13 cellular contexts compared by ENCODE assay signal in the genomic region with DNA sequence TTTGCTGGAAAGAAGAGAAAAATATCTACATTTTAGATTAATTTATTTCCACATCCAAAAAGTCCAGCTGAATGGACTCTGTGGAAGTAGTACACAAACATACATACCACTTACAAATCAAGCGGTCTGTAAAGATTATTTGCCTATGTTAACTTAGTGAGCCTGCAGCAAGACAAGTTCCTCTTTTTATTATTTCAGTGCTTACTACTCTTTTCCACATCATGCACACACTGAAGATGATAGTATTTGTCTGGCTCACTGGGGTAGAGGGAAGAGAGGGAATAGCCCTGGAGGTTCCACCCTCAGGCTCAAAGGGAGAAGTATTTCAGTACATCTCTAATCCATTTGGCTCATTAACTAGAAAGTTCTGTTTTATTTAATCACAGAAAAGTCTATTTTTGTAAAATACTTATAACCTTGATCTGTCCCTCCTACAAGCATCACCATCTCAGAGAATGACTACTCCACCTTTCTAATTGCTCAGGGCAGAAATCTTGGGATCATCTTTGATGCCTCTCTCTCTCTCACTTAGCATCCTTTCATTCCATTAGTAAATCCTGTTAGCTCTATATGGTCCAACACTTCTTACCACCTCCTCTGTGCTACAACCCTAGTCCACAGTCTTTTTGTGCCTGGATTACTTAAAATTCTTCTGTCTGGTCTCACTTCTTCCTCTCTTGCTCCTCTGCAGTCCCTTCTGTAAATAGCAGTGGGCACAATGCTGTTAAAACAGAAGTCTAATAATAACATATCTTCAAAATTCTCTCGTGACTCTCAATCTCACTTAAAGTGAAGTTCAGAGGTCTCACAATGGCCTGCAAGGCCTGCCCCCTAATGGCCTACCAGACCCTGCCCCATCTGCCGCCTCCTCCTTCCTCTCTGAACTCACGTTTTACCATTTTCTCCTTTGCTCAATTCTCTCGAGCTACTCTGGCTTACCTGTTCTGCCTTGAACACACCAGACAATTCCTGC.
A peak's percentile ranks its signal among the peaks of the same experiment; 100 is the strongest.
DNase-seq lines count a peak whose midpoint lies in the region; ATAC-seq and TF ChIP-seq lines count a peak whose summit lies in the region.
"Had no signal": no experiment of that assay in that cellular context is flagged by ENCODE, and none has a peak within 500 bp of the region (broad histone marks: within the 10 kb centered on the region; RNA-seq: fewer than 3 reads in every experiment).

No MANE protein-coding gene starts in this region.

- H3K79me1 ChIP-seq in mesenchymal stem cell (replicated peaks; ENCODE audit: low read length, poor library complexity, severe bottlenecking): no peaks in the 10 kb centered on the region

- no peaks in the 10 kb centered on the region for H3F3A ChIP-seq in GM23338 (replicated peaks; ENCODE audit: low read depth)

- no peak overlapping the region for H3K4me3 Mint-ChIP-seq in GM23338
- H3K4me3 Mint-ChIP-seq: activated CD8-positive, alpha-beta T cell treated with anti-CD3 and anti-CD28 coated beads for 36 hours; brain; naive thymus-derived CD8-positive, alpha-beta T cell had no signal

- H2AFZ ChIP-seq in GM23338 (peak overlapping the region; percentile 72), mesenchymal stem cell (ENCODE audit: low read depth, low read length) (no peak overlapping the region)

- DNase-seq in GM23338 (ENCODE audit: low spot score) (peak; percentile 71), mesenchymal stem cell (no peak), caudate nucleus (lab: John Stamatoyannopoulos, UW) (no peak), DMS153 treated with DMSO at 0.1 percent for 48 hours (lab: John Stamatoyannopoulos, UW; ENCODE audit: unreplicated experiment) (no peak), NCI-H510A treated with DMSO at 0.1 percent for 48 hours (lab: John Stamatoyannopoulos, UW) (no peak), DMS79 (lab: John Stamatoyannopoulos, UW) (no peak)
- DNase-seq: activated CD8-positive, alpha-beta T cell treated with anti-CD3 and anti-CD28 coated beads for 36 hours; foreskin melanocyte; naive thymus-derived CD8-positive, alpha-beta T cell; stimulated activated CD4-positive, alpha-beta T cell treated with anti-CD3 and anti-CD28 coated beads, Interleukin-4, amount 100 ng/mL, for 4 hours had no signal

- H3K27ac ChIP-seq in GM23338 (ENCODE audit: low read depth) (no peak overlapping the region), mesenchymal stem cell (ENCODE audit: low read length, poor library complexity, severe bottlenecking) (no peak overlapping the region), caudate nucleus (ENCODE audit: low read depth, low read length) (no peak overlapping the region)

- H3K4ac ChIP-seq in mesenchymal stem cell (ENCODE audit: low read depth in 1 of 2, low read length in 2 of 2): no peak overlapping the region

- H3K23ac ChIP-seq in mesenchymal stem cell (ENCODE audit: low read length in 2 of 2): no peak overlapping the region

- TF ChIP-seq CTCF in GM23338 (conservative IDR thresholded peaks at IDR 0.05; ENCODE audit: low read depth in 2 of 2): peak; percentile 62 to 74

- no peak overlapping the region for H4K8ac ChIP-seq in mesenchymal stem cell (ENCODE audit: low read length)

- H3K4me3 ChIP-seq in GM23338 (no peak overlapping the region), mesenchymal stem cell (ENCODE audit: insufficient read depth in 1 of 2, low read depth in 1 of 2, low read length in 2 of 2) (no peak overlapping the region)

- peaks cover 5% of the 10 kb centered on the region for H3K27me3 Mint-ChIP-seq in GM23338 (ENCODE audit: insufficient read depth, low read depth, poor library complexity)
- H3K27me3 Mint-ChIP-seq: activated CD8-positive, alpha-beta T cell treated with anti-CD3 and anti-CD28 coated beads for 36 hours; brain; naive thymus-derived CD8-positive, alpha-beta T cell had no signal

- no peak overlapping the region for H4K91ac ChIP-seq in mesenchymal stem cell (ENCODE audit: low read length)

- H2BK120ac ChIP-seq in mesenchymal stem cell (ENCODE audit: low read depth, low read length): no peak overlapping the region

- ATAC-seq in GM18868 (IDR thresholded peaks at IDR 0.05; ENCODE audit: unreplicated experiment): peak; percentile 89
- peak; percentile 93 for ATAC-seq in GM23338
- peak; percentile 62 for ATAC-seq in HG03521 (IDR thresholded peaks at IDR 0.05; ENCODE audit: unreplicated experiment)
- ATAC-seq: activated CD8-positive, alpha-beta T cell treated with anti-CD3 and anti-CD28 coated beads for 36 hours; naive thymus-derived CD8-positive, alpha-beta T cell had no signal

- no peaks in the 10 kb centered on the region for H3K79me2 ChIP-seq in GM23338 (replicated peaks; ENCODE audit: insufficient read depth)

- H3K18ac ChIP-seq in mesenchymal stem cell (ENCODE audit: low read depth in 1 of 2, low read length in 2 of 2): no peak overlapping the region

- no peaks in the 10 kb centered on the region for H3K9me3 ChIP-seq in mesenchymal stem cell (ENCODE audit: control insufficient read depth, low read length)

- peak overlapping the region in 1 of 2 experiments; percentile 86 for H2BK12ac ChIP-seq in mesenchymal stem cell (ENCODE audit: low read length in 2 of 2)

- 71% methylated on average over 5 of the region's 5 CpGs for WGBS in mesenchymal stem cell

- no peak overlapping the region for H2BK5ac ChIP-seq in mesenchymal stem cell (ENCODE audit: low read depth, low read length, poor library complexity, severe bottlenecking)

- H3K27me3 ChIP-seq in GM23338 (ENCODE audit: insufficient read depth) (no peaks in the 10 kb centered on the region), mesenchymal stem cell (ENCODE audit: control insufficient read depth in 1 of 2, insufficient read depth in 1 of 2, low read length in 2 of 2) (no peaks in the 10 kb centered on the region)

- H3K4me2 ChIP-seq in GM23338: no peak overlapping the region
- no peak overlapping the region for H3K4me2 ChIP-seq in mesenchymal stem cell (ENCODE audit: low read length, poor library complexity, severe bottlenecking)

- peaks cover 2% of the 10 kb centered on the region; the same call in 2 of the 3 replicates for H3K36me3 Mint-ChIP-seq in GM23338 (ENCODE audit: low read depth)
- H3K36me3 Mint-ChIP-seq: brain had no signal

- peak overlapping the region; percentile 80 for H2BK15ac ChIP-seq in mesenchymal stem cell (ENCODE audit: low read depth, poor library complexity, severe bottlenecking)

- no peaks in the 10 kb centered on the region for H4K20me1 ChIP-seq in GM23338 (replicated peaks; ENCODE audit: insufficient read depth)

- H3K9me3 Mint-ChIP-seq in GM23338: peaks cover under 1% of the 10 kb centered on the region

- H3K9ac ChIP-seq in mesenchymal stem cell (ENCODE audit: low read length): no peak overlapping the region

- no peak overlapping the region for H2AK5ac ChIP-seq in mesenchymal stem cell (ENCODE audit: low read length, severe bottlenecking)

- H3K4me1 Mint-ChIP-seq in GM23338: peaks cover 14% of the 10 kb centered on the region
- H3K4me1 Mint-ChIP-seq: brain; naive thymus-derived CD8-positive, alpha-beta T cell had no signal

- no peaks in the 10 kb centered on the region for H3K9me2 ChIP-seq in GM23338 (ENCODE audit: insufficient read depth)

- H3K4me1 ChIP-seq in GM23338 (ENCODE audit: insufficient read depth) (peaks cover 16% of the 10 kb centered on the region; the same call in 1 of the 2 replicates), mesenchymal stem cell (ENCODE audit: control insufficient read depth, insufficient read depth, low read depth, low read length) (no peaks in the 10 kb centered on the region)

- no peak overlapping the region for H3K14ac ChIP-seq in mesenchymal stem cell (ENCODE audit: low read length in 2 of 2)

- H3K36me3 ChIP-seq in GM23338 (ENCODE audit: insufficient read depth): no peaks in the 10 kb centered on the region
- H3K36me3 ChIP-seq in mesenchymal stem cell (ENCODE audit: control insufficient read depth in 1 of 2, insufficient read depth in 2 of 2, low read depth in 1 of 2, low read length in 2 of 2): no peaks in the 10 kb centered on the region

- H3K27ac Mint-ChIP-seq in GM23338: no peak overlapping the region
- H3K27ac Mint-ChIP-seq: activated CD8-positive, alpha-beta T cell treated with anti-CD3 and anti-CD28 coated beads for 36 hours; brain; naive thymus-derived CD8-positive, alpha-beta T cell had no signal

TF ChIP-seq in GM23338, 12 proteins besides CTCF, POLR2A, EP300 and RAD21 (continues in another document):
- TF ChIP-seq STAT1 (IDR thresholded peaks at IDR 0.05; ENCODE audit: unreplicated experiment) (no peak), CREB1 (CRISPR knock-in tag; IDR thresholded peaks at IDR 0.05; ENCODE audit: low read depth) (no peak), POLR2AphosphoS5 (IDR thresholded peaks at IDR 0.05; ENCODE audit: low read depth) (no peak), ETS1 (IDR thresholded peaks at IDR 0.05) (no peak)
